ENCODE assay signal across 8 cellular contexts in the genomic region with DNA sequence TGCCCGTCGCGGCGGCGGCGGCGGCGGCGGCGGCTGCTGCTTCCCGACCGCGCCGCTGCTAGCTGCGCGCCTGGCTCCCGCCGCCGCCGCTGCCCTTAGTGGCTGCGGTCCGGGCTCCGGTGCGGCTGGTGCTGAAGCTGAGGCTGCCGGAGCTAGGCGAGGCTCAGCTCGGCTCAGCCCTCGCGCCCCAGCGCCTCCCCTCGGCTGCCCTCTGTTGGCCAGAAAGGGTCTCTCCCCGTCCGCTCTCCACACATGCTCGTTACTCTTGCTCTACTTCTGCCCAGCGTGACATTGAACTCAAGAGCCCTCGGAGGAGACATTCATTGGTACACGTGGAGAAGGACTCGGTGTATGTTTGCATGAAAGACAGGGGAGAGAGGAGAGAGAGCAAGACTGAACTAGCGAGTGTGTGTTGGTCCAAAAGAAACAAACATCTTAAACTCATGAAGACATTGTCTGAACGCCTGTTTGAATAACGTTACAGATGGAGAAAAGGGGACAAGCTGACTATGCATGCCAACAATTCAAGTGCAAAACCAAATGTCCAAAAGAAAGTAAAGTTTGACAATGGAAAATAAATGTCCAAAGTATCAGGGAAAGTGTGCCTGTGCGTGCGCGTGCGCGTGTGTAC. TPM values are rescaled to one million over a fixed set of nuclear protein-coding genes. Genes with fewer than 3 reads are reported as not detected.
DNase-seq lines count a peak whose midpoint lies in the region; ATAC-seq and TF ChIP-seq lines count a peak whose summit lies in the region.

Gene HCN1, minus strand, starts transcription at position 175 of the 631 bp plus-strand sequence.

- no peaks in the 10 kb centered on the region for H3K9me3 ChIP-seq in right atrium auricular region
- no peaks in the 10 kb centered on the region for H3K9me3 ChIP-seq in prostate gland

- H3K27ac ChIP-seq in right atrium auricular region (peak within 1 kb of the TSS in 1 of 2 donors; percentile 47), prostate gland (no peak within 1 kb of the TSS)

- peak; percentile 40 for DNase-seq in GM10248 (ENCODE audit: extremely low spot score)
- DNase-seq in NCI-H226 = peak; percentile 78
- peak; percentile 47 for DNase-seq in amniotic epithelial cell (ENCODE audit: low read depth)
- DNase-seq in right atrium auricular region (ENCODE audit: low spot score) = peak; percentile 64
- DNase-seq in prostate gland (ENCODE audit: low spot score) = peak; percentile 18
- DNase-seq in T-cell = no peak
- DNase-seq in NCI-H1105 treated with DMSO at 0.1 percent for 48 hours (lab: John Stamatoyannopoulos, UW) = no peak

- 28% methylated on average over 22 of the region's 46 CpGs for WGBS in prostate gland

- no peaks in the 10 kb centered on the region for H3K36me3 ChIP-seq in right atrium auricular region
- H3K36me3 ChIP-seq in prostate gland = no peaks in the 10 kb centered on the region

- H3K4me3 ChIP-seq in right atrium auricular region (peak within 1 kb of the TSS; percentile 53 to 55), prostate gland (no peak within 1 kb of the TSS)

- H3K9me3 Mint-ChIP-seq in T-cell = peaks cover 6 to 27% (median 15%) of the 10 kb centered on the region in 3 donors

- intact Hi-C loops in prostate gland (cut with DNase I) = no loop called here

- no peak for TF ChIP-seq POLR2A in prostate gland (IDR thresholded peaks at IDR 0.05)

- H3K27me3 Mint-ChIP-seq in T-cell = peaks cover 12 to 25% of the 10 kb centered on the region in 2 donors

- H3K4me1 Mint-ChIP-seq in T-cell = peaks cover 0 to 6% (median 3%) of the 10 kb centered on the region in 3 donors

- no peak within 1 kb of the TSS for H3K27ac Mint-ChIP-seq in T-cell

- no peak within 1 kb of the TSS for H3K4me3 Mint-ChIP-seq in T-cell

- POLR2A ChIA-PET in GM10248 (lab: Yijun Ruan, JAX) (no interaction called here), T-cell (lab: Charles Lee) (no interaction called here)

- H3K27me3 ChIP-seq in right atrium auricular region (peaks cover 0 to 6% of the 10 kb centered on the region in 2 donors), prostate gland (replicated peaks; ENCODE audit: insufficient read depth) (peaks cover 4% of the 10 kb centered on the region)

- peak; percentile 96 for ATAC-seq in HG02678 (IDR thresholded peaks at IDR 0.05; ENCODE audit: unreplicated experiment)
- no peak for ATAC-seq in T-cell (replicated peaks in 1 of 4)

- peaks cover 0 to 8% of the 10 kb centered on the region in 2 donors for H3K4me1 ChIP-seq in right atrium auricular region
- no peaks in the 10 kb centered on the region for H3K4me1 ChIP-seq in prostate gland (replicated peaks)

- no peaks in the 10 kb centered on the region for H3K36me3 Mint-ChIP-seq in T-cell

- peak; percentile 48 for TF ChIP-seq CTCF in GM10248 (IDR thresholded peaks at IDR 0.05; ENCODE audit: control extremely low read depth, extremely low read depth, low read depth, missing control alignments)
- TF ChIP-seq CTCF in right atrium auricular region (IDR thresholded peaks at IDR 0.05) = peak; percentile 57 to 82
- TF ChIP-seq CTCF in prostate gland (IDR thresholded peaks at IDR 0.05) = peak in 2 of 4 experiments; percentile 20 to 27

- CTCF ChIA-PET in GM10248 (lab: Yijun Ruan, JAX) = interaction anchor here (1.0 kb wide), 2 partner anchors 758 to 834 kb away, joined by 3 read pairs; no protein-coding TSS in a partner anchor
- CTCF ChIA-PET in T-cell (lab: Charles Lee) = no interaction called here

RNA-seq across cellular contexts. Expression of gene HCN1, which starts in this region (rescaled TPM):
- total RNA-seq in right atrium auricular region = 1 to 10 TPM; 4.4 to 5.5 TPM
- 1 to 10 TPM in 1 of 2 donors, under 1 TPM in 1; 0.05 to 1.3 TPM for total RNA-seq in prostate gland
- total RNA-seq in T-cell = not detected

Comparison
In these comparisons a context has a peak if more than half of its experiments do, and no peak if none do; other contexts are left out.
1. DNase-seq: peak in GM10248 (single experiment), NCI-H226 (single experiment), amniotic epithelial cell (single experiment), right atrium auricular region (single experiment) and prostate gland (single experiment); none in T-cell (0 of 34) and NCI-H1105 treated with DMSO at 0.1 percent for 48 hours (single experiment).
2. H3K4me3 ChIP-seq: peak in right atrium auricular region (2 of 2); none in prostate gland (0 of 2).